ENCODE assay signal across 1 cellular context in genomic region chr19:11346104-11346940, GRCh38.
TF ChIP-seq lines count a peak whose summit lies in the region.

Gene CCDC159 (plus strand): TSS chr19:11346519. CDS start chr19:11346607, 88 bp downstream.
Gene TMEM205 (minus strand): TSS chr19:11346268. CDS start chr19:11345619, 649 bp downstream.

TF ChIP-seq in GM12878, 131 proteins besides CTCF, POLR2A, EP300 and RAD21 (continued from another document and continues in another):
- no peak for TF ChIP-seq BCLAF1 (IDR thresholded peaks at IDR 0.05)
- no peak for TF ChIP-seq PML (IDR thresholded peaks at IDR 0.05; ENCODE audit: low read length)
- no peak for TF ChIP-seq MYC (IDR thresholded peaks at IDR 0.05; ENCODE audit: insufficient read depth, insufficient read length, insufficient replicate concordance, low read length, severe bottlenecking)
- TF ChIP-seq ATF2 (IDR thresholded peaks at IDR 0.05; ENCODE audit: low read length): no peak
- TF ChIP-seq SMC3 (IDR thresholded peaks at IDR 0.05; ENCODE audit: borderline replicate concordance, low read length): no peak
- peak; percentile 65 for TF ChIP-seq IKZF1 (conservative IDR thresholded peaks at IDR 0.05)
- peak; percentile 45; the same call in 1 of the 2 replicates for TF ChIP-seq RAD51 (IDR thresholded peaks at IDR 0.05)
- TF ChIP-seq E4F1 (IDR thresholded peaks at IDR 0.05; ENCODE audit: borderline replicate concordance, partially characterized antibody): peak; percentile 28
- peak; percentile 15 for TF ChIP-seq E2F8 (IDR thresholded peaks at IDR 0.05; ENCODE audit: low read depth, partially characterized antibody)
- TF ChIP-seq ZZZ3 (IDR thresholded peaks at IDR 0.05; ENCODE audit: control insufficient read depth, insufficient read length, low read depth): no peak
- TF ChIP-seq MAX (IDR thresholded peaks at IDR 0.05; ENCODE audit: low read depth, low read length): no peak
- TF ChIP-seq ZNF217 (IDR thresholded peaks at IDR 0.05): no peak
- TF ChIP-seq ZSCAN29 (IDR thresholded peaks at IDR 0.05): no peak
- no peak; the same call in 1 of the 2 replicates for TF ChIP-seq POLR2AphosphoS5 (IDR thresholded peaks at IDR 0.05; ENCODE audit: low read length)
- peak; percentile 14 for TF ChIP-seq MEF2B (IDR thresholded peaks at IDR 0.05; ENCODE audit: partially characterized antibody, poor library complexity, severe bottlenecking)
- TF ChIP-seq CREB1 (IDR thresholded peaks at IDR 0.05; ENCODE audit: low read depth): peak; percentile 92
- TF ChIP-seq SRF (IDR thresholded peaks at IDR 0.05; ENCODE audit: low read depth in 2 of 2, low read length in 2 of 2): no peak
- no peak for TF ChIP-seq BRCA1 (IDR thresholded peaks at IDR 0.05; ENCODE audit: low read depth, low read length)
- no peak for TF ChIP-seq NR2C1 (IDR thresholded peaks at IDR 0.05)
- TF ChIP-seq SMARCA5 (IDR thresholded peaks at IDR 0.05): peak; percentile 61; the same call in 1 of the 2 replicates
- no peak for TF ChIP-seq SKIL (IDR thresholded peaks at IDR 0.05; ENCODE audit: low read depth, poor library complexity, severe bottlenecking)
- TF ChIP-seq HDAC6 (IDR thresholded peaks at IDR 0.05; ENCODE audit: unreplicated experiment): no peak
- TF ChIP-seq MYB (IDR thresholded peaks at IDR 0.05; ENCODE audit: borderline replicate concordance, low read depth, low read length): no peak
- TF ChIP-seq ZBTB40 (IDR thresholded peaks at IDR 0.05; ENCODE audit: borderline replicate concordance): no peak
- peak; percentile 56; the same call in 1 of the 2 replicates for TF ChIP-seq ATF7 (IDR thresholded peaks at IDR 0.05; ENCODE audit: low read depth)
- TF ChIP-seq SIX5 (IDR thresholded peaks at IDR 0.05; ENCODE audit: low read depth, low read length, severe bottlenecking): no peak
- peak; percentile 92 for TF ChIP-seq CREM (IDR thresholded peaks at IDR 0.05; ENCODE audit: low read depth)
- no peak for TF ChIP-seq SREBF2 (IDR thresholded peaks at IDR 0.05; ENCODE audit: low read length)
- peak; percentile 28; the same call in 1 of the 2 replicates for TF ChIP-seq JUNB (IDR thresholded peaks at IDR 0.05)
- no peak for TF ChIP-seq SMAD1 (IDR thresholded peaks at IDR 0.05; ENCODE audit: low read depth, partially characterized antibody)
- TF ChIP-seq BACH1 (IDR thresholded peaks at IDR 0.05; ENCODE audit: borderline replicate concordance): 0 out of 2 replicates have a peak, but pooled peaks have one; percentile 39
- TF ChIP-seq REST (IDR thresholded peaks at IDR 0.05; ENCODE audit: low read depth, low read length): peak; percentile 44; the same call in 1 of the 2 replicates
- TF ChIP-seq RUNX3 (IDR thresholded peaks at IDR 0.05; ENCODE audit: low read length): peak; percentile 33; the same call in 1 of the 2 replicates
- no peak for TF ChIP-seq GABPA (IDR thresholded peaks at IDR 0.05; ENCODE audit: low read depth)
- no peak for TF ChIP-seq CBX5 (IDR thresholded peaks at IDR 0.05; ENCODE audit: low read depth)
- TF ChIP-seq RELA (IDR thresholded peaks at IDR 0.05; ENCODE audit: borderline replicate concordance, partially characterized antibody): peak; percentile 80
